In the genomic region with DNA sequence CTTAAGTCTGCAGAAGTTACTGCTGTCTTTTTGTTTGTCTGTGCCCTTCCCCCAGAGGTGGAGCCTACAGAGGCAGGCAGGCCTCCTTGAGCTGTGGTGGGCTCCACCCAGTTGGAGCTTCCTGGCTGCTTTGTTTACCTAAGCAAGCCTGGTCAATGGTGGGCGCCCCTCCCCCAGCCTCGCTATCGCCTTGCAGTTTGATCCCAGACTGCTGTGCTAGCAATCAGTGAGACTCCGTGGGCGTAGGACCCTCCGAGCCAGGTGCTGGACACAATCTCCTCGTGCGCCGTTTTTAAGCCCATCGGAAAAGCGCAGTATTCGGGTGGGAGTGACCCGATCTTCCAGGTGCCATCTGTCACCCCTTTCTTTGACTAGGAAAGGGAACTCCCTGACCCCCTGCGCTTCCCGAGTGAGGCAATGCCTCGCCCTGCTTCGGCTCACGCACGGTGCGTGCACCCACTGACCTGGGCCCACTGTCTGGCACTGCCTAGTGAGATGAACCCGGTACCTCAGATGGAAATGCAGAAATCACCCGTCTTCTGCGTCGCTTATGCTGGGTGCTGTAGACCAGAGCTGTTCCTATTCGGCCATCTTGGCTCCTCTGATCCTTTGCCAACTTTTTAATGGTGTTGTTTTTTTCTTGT, we compare ENCODE assay signal across 11 cellular contexts. TPM values are rescaled to one million over a fixed set of nuclear protein-coding genes. Genes with fewer than 3 reads are reported as not detected.
"Had no signal": no experiment of that assay in that cellular context is flagged by ENCODE, and none has a peak within 500 bp of the region (broad histone marks: within the 10 kb centered on the region; RNA-seq: fewer than 3 reads in every experiment).

No MANE protein-coding gene starts in this region.

RNA-seq across cellular contexts. Expression of a gene that starts 37.3 kb away (rescaled TPM):
- total RNA-seq: activated CD4-positive, alpha-beta memory T cell treated with anti-CD3 and anti-CD28 coated beads for 36 hours; activated CD4-positive, alpha-beta T cell treated with anti-CD3 and anti-CD28 coated beads, Interleukin-2, amount 10 ng/mL, durations not matched to agents 24 days and 14 days; activated CD8-positive, alpha-beta memory T cell treated with anti-CD3 and anti-CD28 coated beads for 36 hours; activated CD8-positive, alpha-beta T cell treated with anti-CD3 and anti-CD28 coated beads for 36 hours; activated naive CD4-positive, alpha-beta T cell treated with anti-CD3 and anti-CD28 coated beads for 36 hours; activated naive CD4-positive, alpha-beta T cell treated with anti-CD3 and anti-CD28 coated beads, Interleukin-2, amount 50 U/mL, for 72 hours; activated naive CD8-positive, alpha-beta T cell treated with anti-CD3 and anti-CD28 coated beads for 36 hours; activated T-cell treated with anti-CD3 and anti-CD28 coated beads, Interleukin-2, amount 50 U/mL, for 4 hours; activated T-cell treated with anti-CD3 and anti-CD28 coated beads, Interleukin-2, amount 50 U/mL, for 72 hours; activated T-helper 1 cell treated with anti-CD3 and anti-CD28 coated beads, Interleukin-12 subunit alpha, Interleukin-12 subunit beta, Interleukin-2, Interleukin-4 antibody, amounts not matched to agents 30 ng/mL and 10 ng/mL and 1 ng/mL, durations not matched to agents 14 hours and 24 hours and 36 hours; activated T-helper 17 cell treated with anti-CD3 and anti-CD28 coated beads, Interleukin-2, amount 50 U/mL, for 72 hours had no signal
